ENCODE assay signal across 8 cellular contexts in genomic region chr4:26320159-26320452, GRCh38. TPM values are rescaled to one million over a fixed set of nuclear protein-coding genes. Genes with fewer than 3 reads are reported as not detected.
DNase-seq lines count a peak whose midpoint lies in the region; ATAC-seq and TF ChIP-seq lines count a peak whose summit lies in the region.

No MANE protein-coding gene starts in this region.

- H3K27ac ChIP-seq in lung (ENCODE audit: low read depth in 1 of 2, low read length in 1 of 2): peak overlapping the region; percentile 94 to 96
- H3K27ac ChIP-seq in urinary bladder (ENCODE audit: low read depth): peak overlapping the region; percentile 91

- peak; percentile 17 for ATAC-seq in GM18505 (IDR thresholded peaks at IDR 0.05; ENCODE audit: unreplicated experiment)
- ATAC-seq in GM21825 (IDR thresholded peaks at IDR 0.05; ENCODE audit: unreplicated experiment): peak; percentile 20
- no peak for ATAC-seq in lung (ENCODE audit: insufficient read depth, low FRiP score)

- H3K9me3 ChIP-seq in lung (ENCODE audit: control insufficient read depth in 2 of 2, insufficient read depth in 1 of 2, low read length in 1 of 2): no peaks in the 10 kb centered on the region

- no peaks in the 10 kb centered on the region for H3K36me3 ChIP-seq in lung (ENCODE audit: control insufficient read depth in 2 of 2, insufficient read depth in 2 of 2, low read length in 2 of 2)
- H3K36me3 ChIP-seq in urinary bladder (ENCODE audit: insufficient read depth): no peaks in the 10 kb centered on the region

- H3K4me1 ChIP-seq in lung (ENCODE audit: control insufficient read depth in 2 of 2, insufficient read depth in 2 of 2, low read length in 2 of 2) (peaks cover 0 to 2% of the 10 kb centered on the region in 2 donors), urinary bladder (ENCODE audit: insufficient read depth) (no peaks in the 10 kb centered on the region)

- H3K4me3 ChIP-seq in lung (peak overlapping the region; percentile 85), urinary bladder (ENCODE audit: low read depth, low read length) (peak overlapping the region; percentile 90)

- H3K27me3 ChIP-seq in lung (ENCODE audit: control insufficient read depth, insufficient read depth): no peaks in the 10 kb centered on the region

- peak; percentile 49 for TF ChIP-seq POLR2A in GM18505 (IDR thresholded peaks at IDR 0.05; ENCODE audit: borderline replicate concordance, extremely low read depth, insufficient read depth, insufficient read length)

- WGBS in lung, 2 donors: 0% methylated on average over 11 of the region's 11 CpGs
- under 1% methylated on average over 11 of the region's 11 CpGs for WGBS in urinary bladder

- no peak for TF ChIP-seq CTCF in lung (IDR thresholded peaks at IDR 0.05; ENCODE audit: control extremely low read depth, extremely low read depth)

- DNase-seq in NOMO-1 treated with DMSO at 0.1 percent for 48 hours (lab: John Stamatoyannopoulos, UW; ENCODE audit: unreplicated experiment) (peak; percentile 45), lung (ENCODE audit: low spot score) (no peak), epidermal melanocyte (ENCODE audit: insufficient read length, low spot score) (no peak), 8988T (no peak)
- DNase-seq in central memory CD4-positive, alpha-beta T cell: peak; percentile 54

RNA-seq across cellular contexts. Expression of gene RBPJ, which starts 0.7 kb away (rescaled TPM):
- total RNA-seq in lung: 100 to 1,000 TPM in 1 of 2 donors, 10 to 100 TPM in 1; 78.4 to 130 TPM
- 10 to 100 TPM; 39.1 to 39.5 TPM for polyA plus RNA-seq in lung
- total RNA-seq in urinary bladder: 185 TPM
- 39.5 TPM for polyA plus RNA-seq in urinary bladder

Comparison
In these comparisons a context has a peak if more than half of its experiments do, and no peak if none do; other contexts are left out.
1. DNase-seq: peak in NOMO-1 treated with DMSO at 0.1 percent for 48 hours (single experiment) and central memory CD4-positive, alpha-beta T cell (single experiment); none in lung (single experiment), epidermal melanocyte (single experiment) and 8988T (single experiment).